Comparison of ENCODE assay signal across 10 cellular contexts in the genomic region with DNA sequence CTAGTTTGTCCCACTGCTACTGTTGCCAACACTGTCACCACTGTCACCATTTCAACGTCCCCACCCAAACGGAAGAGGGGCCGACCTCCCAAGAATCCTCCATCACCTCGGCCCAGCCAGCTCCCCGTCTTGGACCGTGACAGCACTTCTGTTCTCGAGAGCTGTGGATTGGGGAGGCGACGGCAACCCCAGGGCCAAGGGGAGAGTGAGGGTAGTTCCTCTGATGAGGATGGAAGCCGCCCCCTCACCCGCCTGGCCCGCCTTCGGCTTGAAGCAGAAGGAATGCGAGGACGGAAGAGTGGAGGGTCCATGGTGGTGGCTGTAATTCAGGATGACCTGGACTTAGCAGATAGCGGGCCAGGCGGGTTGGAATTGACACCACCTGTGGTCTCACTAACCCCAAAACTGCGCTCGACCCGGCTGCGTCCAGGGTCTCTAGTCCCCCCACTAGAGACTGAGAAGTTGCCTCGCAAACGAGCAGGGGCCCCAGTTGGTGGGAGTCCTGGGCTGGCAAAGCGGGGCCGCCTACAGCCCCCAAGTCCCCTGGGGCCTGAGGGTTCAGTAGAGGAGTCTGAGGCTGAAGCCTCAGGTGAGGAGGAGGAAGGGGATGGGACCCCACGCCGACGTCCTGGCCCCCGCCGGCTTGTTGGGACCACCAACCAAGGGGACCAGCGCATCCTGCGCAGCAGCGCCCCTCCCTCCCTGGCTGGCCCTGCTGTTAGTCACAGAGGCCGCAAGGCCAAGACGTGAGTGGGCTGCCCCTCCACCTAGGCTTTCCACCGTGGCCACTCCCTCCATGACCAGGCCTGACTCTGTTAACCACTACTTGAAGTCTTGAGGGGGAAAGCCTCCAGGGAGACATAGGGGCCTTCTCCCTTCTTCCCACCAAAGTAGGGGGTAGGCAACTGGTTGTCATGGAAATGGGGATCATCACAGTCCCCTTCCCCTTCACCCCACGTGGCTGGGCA. TPM values are rescaled to one million over a fixed set of nuclear protein-coding genes. Genes with fewer than 3 reads are reported as not detected.
DNase-seq lines count a peak whose midpoint lies in the region; ATAC-seq and TF ChIP-seq lines count a peak whose summit lies in the region.
"Had no signal": no experiment of that assay in that cellular context is flagged by ENCODE, and none has a peak within 500 bp of the region (broad histone marks: within the 10 kb centered on the region; RNA-seq: fewer than 3 reads in every experiment).

No MANE protein-coding gene starts in this region.

- no peaks in the 10 kb centered on the region for H3K9me3 Mint-ChIP-seq in nephron progenitor cell
- no peaks in the 10 kb centered on the region for H3K9me3 Mint-ChIP-seq in stimulated activated naive B cell treated with anti-CD40 and anti-IgM and Interleukin-4, amounts not matched to agents 10 μg/mL and 1 μg/mL and 100 μg/mL, for 72 hours
- H3K9me3 Mint-ChIP-seq: activated T-helper 2 cell treated with anti-CD3 and anti-CD28 coated beads, Interferon-gamma antibody, Interleukin-2, Interleukin-4, amounts not matched to agents 10 μg/mL and 5 μg/mL and 100 μg/mL, durations not matched to agents 14 hours and 24 hours and 36 hours; type B pancreatic cell had no signal

- no peak for DNase-seq in AG04450 (ENCODE audit: low read depth, low spot score)
- no peak for DNase-seq in body of pancreas
- DNase-seq in nephron progenitor cell, result no peak
- DNase-seq in stimulated activated naive B cell treated with anti-CD40 and anti-IgM and Interleukin-4, amounts not matched to agents 10 μg/mL and 1 μg/mL and 100 μg/mL, for 72 hours, result no peak
- no peak for DNase-seq in NCI-H748 (lab: John Stamatoyannopoulos, UW; ENCODE audit: unreplicated experiment)
- DNase-seq: activated CD4-positive, alpha-beta T cell treated with anti-CD3 and anti-CD28 coated beads for 48 hours; NCI-H2029 had no signal

- H3K27ac Mint-ChIP-seq in nephron progenitor cell, result peak overlapping the region; percentile 68
- H3K27ac Mint-ChIP-seq in stimulated activated naive B cell treated with anti-CD40 and anti-IgM and Interleukin-4, amounts not matched to agents 10 μg/mL and 1 μg/mL and 100 μg/mL, for 72 hours, result no peak overlapping the region
- H3K27ac Mint-ChIP-seq: activated T-helper 2 cell treated with anti-CD3 and anti-CD28 coated beads, Interferon-gamma antibody, Interleukin-2, Interleukin-4, amounts not matched to agents 10 μg/mL and 5 μg/mL and 100 μg/mL, durations not matched to agents 14 hours and 24 hours and 36 hours had no signal

- ATAC-seq in body of pancreas (no peak), HG02763 (IDR thresholded peaks at IDR 0.05; ENCODE audit: unreplicated experiment) (no peak)
- ATAC-seq in stimulated activated naive B cell treated with anti-CD40 and anti-IgM and Interleukin-4, amounts not matched to agents 10 μg/mL and 1 μg/mL and 100 μg/mL, for 72 hours (replicated peaks), result no peak

- peaks cover 32% of the 10 kb centered on the region for H3K4me1 ChIP-seq in body of pancreas

- no peak overlapping the region for H3K4me3 ChIP-seq in AG04450 (ENCODE audit: low read depth, low read length)
- no peak overlapping the region for H3K4me3 ChIP-seq in body of pancreas

- intact Hi-C loops in body of pancreas (cut with DNase I), result no loop called here

- WGBS in body of pancreas, 2 donors, result 88 to 90% methylated on average over 19 to 37 of the region's 37 CpGs

- POLR2A ChIA-PET in AG04450 (lab: Yijun Ruan, JAX), result interaction anchor here (0.7 to 2.0 kb wide), 2 partner anchors 9 to 983 kb away, joined by 4 to 5 read pairs; partner anchors contain the start of gene PHKG2

- TF ChIP-seq POLR2A in body of pancreas (IDR thresholded peaks at IDR 0.05), result no peak

- H3K4me3 Mint-ChIP-seq in nephron progenitor cell, result no peak overlapping the region
- no peak overlapping the region for H3K4me3 Mint-ChIP-seq in stimulated activated naive B cell treated with anti-CD40 and anti-IgM and Interleukin-4, amounts not matched to agents 10 μg/mL and 1 μg/mL and 100 μg/mL, for 72 hours

- H3K27me3 Mint-ChIP-seq in nephron progenitor cell (ENCODE audit: low read depth, poor library complexity), result no peaks in the 10 kb centered on the region
- H3K27me3 Mint-ChIP-seq in stimulated activated naive B cell treated with anti-CD40 and anti-IgM and Interleukin-4, amounts not matched to agents 10 μg/mL and 1 μg/mL and 100 μg/mL, for 72 hours, result no peaks in the 10 kb centered on the region
- H3K27me3 Mint-ChIP-seq: type B pancreatic cell had no signal

- peak overlapping the region; percentile 39 for H3K27ac ChIP-seq in AG04450 (ENCODE audit: low read depth, low read length)
- peak overlapping the region; percentile 6 to 90 (median 82) for H3K27ac ChIP-seq in body of pancreas

- CTCF ChIA-PET in AG04450 (lab: Charles Lee), result no interaction called here

- peaks cover 61% of the 10 kb centered on the region for H3K36me3 Mint-ChIP-seq in nephron progenitor cell (ENCODE audit: low read depth)
- H3K36me3 Mint-ChIP-seq in stimulated activated naive B cell treated with anti-CD40 and anti-IgM and Interleukin-4, amounts not matched to agents 10 μg/mL and 1 μg/mL and 100 μg/mL, for 72 hours, result peaks cover 38 to 65% of the 10 kb centered on the region in 2 donors

- no peak for TF ChIP-seq CTCF in AG04450 (IDR thresholded peaks at IDR 0.05; ENCODE audit: low read depth, low read length)
- no peak for TF ChIP-seq CTCF in body of pancreas (IDR thresholded peaks at IDR 0.05)
- no peak for TF ChIP-seq CTCF in nephron progenitor cell (IDR thresholded peaks at IDR 0.05)

- H3K27me3 ChIP-seq in AG04450 (ENCODE audit: control insufficient read depth, insufficient read depth, low read length), result no peaks in the 10 kb centered on the region
- no peaks in the 10 kb centered on the region for H3K27me3 ChIP-seq in body of pancreas

- H3K4me1 Mint-ChIP-seq in nephron progenitor cell, result peaks cover 7% of the 10 kb centered on the region
- H3K4me1 Mint-ChIP-seq in stimulated activated naive B cell treated with anti-CD40 and anti-IgM and Interleukin-4, amounts not matched to agents 10 μg/mL and 1 μg/mL and 100 μg/mL, for 72 hours, result peaks cover 16 to 37% of the 10 kb centered on the region in 2 donors

- H3K9me3 ChIP-seq in AG04450 (ENCODE audit: control insufficient read depth, insufficient read depth, low read length), result no peaks in the 10 kb centered on the region
- no peaks in the 10 kb centered on the region for H3K9me3 ChIP-seq in body of pancreas

- H3K36me3 ChIP-seq in body of pancreas (replicated peaks in 1 of 2; ENCODE audit: insufficient read depth in 1 of 2, low read depth in 2 of 2), result peaks cover 27 to 35% of the 10 kb centered on the region in 2 donors

RNA-seq across cellular contexts. Expression of gene PHKG2, which starts 9.0 kb away (rescaled TPM):
- 21.7 and 26.0 TPM in 2 replicates for polyA plus RNA-seq in AG04450 (2011; rRNA removed)
- polyA minus RNA-seq in AG04450 (2011; rRNA and poly(A)+ RNA removed), result 18.6 and 28.5 TPM in 2 replicates
- total RNA-seq in body of pancreas, result 10 to 100 TPM; 17.6 to 24.7 TPM

RNA-seq across cellular contexts. Expression of gene CFAP119, which starts 22.6 kb away (rescaled TPM):
- 2.6 and 3.1 TPM in 2 replicates for polyA plus RNA-seq in AG04450 (2011; rRNA removed)
- 1.9 and 3.6 TPM in 2 replicates for polyA minus RNA-seq in AG04450 (2011; rRNA and poly(A)+ RNA removed)
- 10 to 100 TPM in 1 of 2 donors, 1 to 10 TPM in 1; 1.6 to 28.0 TPM for total RNA-seq in body of pancreas

RNA-seq across cellular contexts. Expression of gene RNF40, which starts 22.9 kb away (rescaled TPM):
- 66.8 and 75.5 TPM in 2 replicates for polyA plus RNA-seq in AG04450 (2011; rRNA removed)
- 108 and 117 TPM in 2 replicates for polyA minus RNA-seq in AG04450 (2011; rRNA and poly(A)+ RNA removed)
- 10 to 100 TPM; 44.9 to 79.8 TPM for total RNA-seq in body of pancreas

RNA-seq across cellular contexts. Expression of gene SRCAP, which starts 40.3 kb away (rescaled TPM):
- polyA plus RNA-seq in AG04450 (2011; rRNA removed), result 3.1 and 5.8 TPM in 2 replicates
- polyA minus RNA-seq in AG04450 (2011; rRNA and poly(A)+ RNA removed), result 12.3 and 17.1 TPM in 2 replicates
- total RNA-seq in body of pancreas, result 10 to 100 TPM; 27.5 to 30.0 TPM

RNA-seq across cellular contexts. Expression of gene ZNF629, which starts 47.7 kb away (rescaled TPM):
- 5.1 and 8.0 TPM in 2 replicates for polyA plus RNA-seq in AG04450 (2011; rRNA removed)
- 9.5 and 9.9 TPM in 2 replicates for polyA minus RNA-seq in AG04450 (2011; rRNA and poly(A)+ RNA removed)
- 1 to 10 TPM; 8.6 to 9.2 TPM for total RNA-seq in body of pancreas
